11 cellular contexts compared by ENCODE assay signal in the genomic region with DNA sequence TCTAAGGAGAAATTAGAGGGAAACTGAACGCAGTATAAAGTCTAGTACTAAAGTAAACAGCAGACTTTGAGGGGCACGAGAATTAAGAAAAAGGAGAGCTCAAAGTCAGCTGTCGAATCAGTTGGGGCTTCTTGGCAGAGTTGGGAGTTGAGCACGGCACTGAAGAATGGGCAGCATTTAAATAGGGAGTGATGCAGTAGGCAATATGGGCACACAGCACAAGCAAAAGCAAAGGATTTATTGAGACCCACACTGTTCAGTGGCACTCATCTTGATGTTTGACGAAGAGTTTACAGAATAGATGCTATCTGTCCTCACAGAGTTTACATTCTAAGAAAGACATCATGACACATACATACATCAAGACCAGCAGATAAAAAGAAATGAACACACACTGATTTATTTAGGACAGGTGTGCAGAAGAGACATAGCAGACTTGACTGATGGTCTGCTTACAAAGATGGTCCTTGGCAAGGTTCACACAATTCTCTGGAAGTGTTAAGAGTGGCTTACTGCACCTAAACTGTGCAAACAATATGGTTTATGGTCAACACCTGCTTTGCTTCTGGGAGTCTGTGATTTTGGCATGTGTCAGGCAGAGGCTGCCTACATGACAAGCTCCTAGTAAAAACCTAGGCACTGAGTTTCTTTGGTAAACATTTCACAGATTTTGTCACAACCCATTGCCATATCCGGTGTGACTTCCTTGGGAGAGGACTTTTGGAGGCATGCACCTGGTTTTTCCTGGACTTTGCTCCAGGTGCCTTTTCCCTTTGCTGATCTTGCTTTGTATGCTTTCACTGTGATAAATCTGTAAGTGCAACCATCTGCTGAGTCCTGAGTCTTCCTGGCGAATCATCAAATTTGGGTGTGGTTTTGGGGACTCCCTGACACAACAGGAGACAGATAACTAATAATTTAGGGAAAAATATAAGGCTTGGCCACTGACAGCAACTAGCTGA. TPM values are rescaled to one million over a fixed set of nuclear protein-coding genes. Genes with fewer than 3 reads are reported as not detected.
A peak's percentile ranks its signal among the peaks of the same experiment; 100 is the strongest.
DNase-seq lines count a peak whose midpoint lies in the region; ATAC-seq and TF ChIP-seq lines count a peak whose summit lies in the region.
"Had no signal": no experiment of that assay in that cellular context is flagged by ENCODE, and none has a peak within 500 bp of the region (broad histone marks: within the 10 kb centered on the region; RNA-seq: fewer than 3 reads in every experiment).

No MANE protein-coding gene starts in this region.

- no peaks in the 10 kb centered on the region for H3K27me3 Mint-ChIP-seq in activated CD8-positive, alpha-beta T cell treated with anti-CD3 and anti-CD28 coated beads, Interleukin-2, amount 10 ng/mL, durations not matched to agents 7 days and 5 days (ENCODE audit: low read depth)
- H3K27me3 Mint-ChIP-seq: B cell had no signal

- WGBS in upper lobe of left lung, 2 donors, result 59 to 82% methylated on average over 7 of the region's 7 CpGs

- no peak for TF ChIP-seq EP300 in upper lobe of left lung (IDR thresholded peaks at IDR 0.05)

- CTCF ChIA-PET in activated CD8-positive, alpha-beta T cell treated with anti-CD3 and anti-CD28 coated beads, Interleukin-2, amount 10 ng/mL, durations not matched to agents 7 days and 5 days (lab: Charles Lee), result no interaction called here

- H3K9me3 ChIP-seq in upper lobe of left lung, result no peaks in the 10 kb centered on the region
- H3K9me3 ChIP-seq: vagina had no signal

- H3K4me3 Mint-ChIP-seq in activated CD8-positive, alpha-beta T cell treated with anti-CD3 and anti-CD28 coated beads, Interleukin-2, amount 10 ng/mL, durations not matched to agents 7 days and 5 days, result no peak overlapping the region
- H3K4me3 Mint-ChIP-seq: B cell had no signal

- H3K9me3 Mint-ChIP-seq in activated CD8-positive, alpha-beta T cell treated with anti-CD3 and anti-CD28 coated beads, Interleukin-2, amount 10 ng/mL, durations not matched to agents 7 days and 5 days (ENCODE audit: insufficient read depth), result no peaks in the 10 kb centered on the region

- H3K36me3 ChIP-seq in upper lobe of left lung, result peaks cover 0 to 33% (median 9%) of the 10 kb centered on the region in 4 donors

- intact Hi-C loops in Right ventricle myocardium superior (cut with DNase I), result no loop called here
- intact Hi-C loops in cardiac septum (cut with DNase I), result no loop called here

- peaks cover 10% of the 10 kb centered on the region for H3K36me3 Mint-ChIP-seq in activated CD8-positive, alpha-beta T cell treated with anti-CD3 and anti-CD28 coated beads, Interleukin-2, amount 10 ng/mL, durations not matched to agents 7 days and 5 days (ENCODE audit: low read depth)

- H3K27ac ChIP-seq in foreskin keratinocyte (peak overlapping the region; percentile 19), upper lobe of left lung (peak overlapping the region in 3 of 4 donors; percentile 18 to 44 (median 21))
- H3K27ac ChIP-seq: vagina had no signal

- no peak for TF ChIP-seq POLR2A in upper lobe of left lung (IDR thresholded peaks at IDR 0.05)

- H3K27me3 ChIP-seq in foreskin keratinocyte, result no peaks in the 10 kb centered on the region
- no peaks in the 10 kb centered on the region for H3K27me3 ChIP-seq in upper lobe of left lung
- H3K27me3 ChIP-seq: vagina had no signal

- DNase-seq in Right ventricle myocardium superior, result no peak
- no peak for DNase-seq in cardiac septum (ENCODE audit: low spot score)
- peak; percentile 22 for DNase-seq in SW480 (ENCODE audit: low spot score)
- DNase-seq in foreskin keratinocyte, result peak; percentile 15 to 33
- peak in 1 of 2 donors; percentile 22 for DNase-seq in upper lobe of left lung
- no peak for DNase-seq in NCI-H146 (lab: John Stamatoyannopoulos, UW)
- DNase-seq in activated CD8-positive, alpha-beta T cell treated with anti-CD3 and anti-CD28 coated beads, Interleukin-2, amount 10 ng/mL, durations not matched to agents 7 days and 5 days, result no peak
- DNase-seq: Kasumi-1 had no signal

- no peak overlapping the region for H3K27ac Mint-ChIP-seq in activated CD8-positive, alpha-beta T cell treated with anti-CD3 and anti-CD28 coated beads, Interleukin-2, amount 10 ng/mL, durations not matched to agents 7 days and 5 days
- H3K27ac Mint-ChIP-seq: B cell had no signal

- peak; percentile 34 for ATAC-seq in Right ventricle myocardium superior (ENCODE audit: poor library complexity)
- peak; percentile 60 for ATAC-seq in foreskin keratinocyte
- no peak for ATAC-seq in upper lobe of left lung (ENCODE audit: low FRiP score in 2 of 2)
- no peak for ATAC-seq in GM19467 (IDR thresholded peaks at IDR 0.05; ENCODE audit: unreplicated experiment)
- ATAC-seq in activated CD8-positive, alpha-beta T cell treated with anti-CD3 and anti-CD28 coated beads, Interleukin-2, amount 10 ng/mL, durations not matched to agents 7 days and 5 days, result no peak

- peaks cover 2% of the 10 kb centered on the region for H3K4me1 Mint-ChIP-seq in activated CD8-positive, alpha-beta T cell treated with anti-CD3 and anti-CD28 coated beads, Interleukin-2, amount 10 ng/mL, durations not matched to agents 7 days and 5 days (ENCODE audit: low read depth)
- H3K4me1 Mint-ChIP-seq: B cell had no signal

- H3K4me1 ChIP-seq in foreskin keratinocyte (peaks cover 11% of the 10 kb centered on the region), upper lobe of left lung (peaks cover 0 to 15% (median 7%) of the 10 kb centered on the region in 4 donors)

- no peak overlapping the region for H3K4me3 ChIP-seq in upper lobe of left lung
- H3K4me3 ChIP-seq: vagina had no signal

- POLR2A ChIA-PET in activated CD8-positive, alpha-beta T cell treated with anti-CD3 and anti-CD28 coated beads, Interleukin-2, amount 10 ng/mL, durations not matched to agents 7 days and 5 days (lab: Charles Lee), result no interaction called here

- TF ChIP-seq CTCF in foreskin keratinocyte (conservative IDR thresholded peaks at IDR 0.05) (no peak), upper lobe of left lung (IDR thresholded peaks at IDR 0.05) (no peak)

RNA-seq across cellular contexts. Expression of gene ALKBH1, which starts 26.3 kb away (rescaled TPM):
- total RNA-seq in Right ventricle myocardium superior (12.1 TPM), cardiac septum (8.3 TPM), foreskin keratinocyte (9.8 and 10.3 TPM in 2 replicates), upper lobe of left lung (10 to 100 TPM in 3 of 6 donors, 1 to 10 TPM in 3; 6.3 to 10.8 (median 9.0) TPM)
- 9.1 and 9.8 TPM in 2 replicates for polyA plus RNA-seq in foreskin keratinocyte
- 10 to 100 TPM; 12.9 to 14.8 TPM for total RNA-seq in activated CD8-positive, alpha-beta T cell treated with anti-CD3 and anti-CD28 coated beads, Interleukin-2, amount 10 ng/mL, durations not matched to agents 7 days and 5 days

RNA-seq across cellular contexts. Expression of gene SLIRP, which starts 26.4 kb away (rescaled TPM):
- total RNA-seq in Right ventricle myocardium superior (212 TPM), cardiac septum (129 TPM), foreskin keratinocyte (240 and 247 TPM in 2 replicates), upper lobe of left lung (100 to 1,000 TPM in 2 of 6 donors, 10 to 100 TPM in 4; 38.6 to 109 (median 60.3) TPM)
- polyA plus RNA-seq in foreskin keratinocyte, result 377 and 381 TPM in 2 replicates
- 100 to 1,000 TPM in 1 of 2 experiments, 10 to 100 TPM in 1; 92.1 to 101 TPM for total RNA-seq in activated CD8-positive, alpha-beta T cell treated with anti-CD3 and anti-CD28 coated beads, Interleukin-2, amount 10 ng/mL, durations not matched to agents 7 days and 5 days

Comparison
In these comparisons a context has a peak if more than half of its experiments do, and no peak if none do; other contexts are left out.
1. ATAC-seq: peak in Right ventricle myocardium superior (single experiment) and foreskin keratinocyte (single experiment); none in upper lobe of left lung (0 of 2), GM19467 (single experiment) and activated CD8-positive, alpha-beta T cell treated with anti-CD3 and anti-CD28 coated beads, Interleukin-2, amount 10 ng/mL, durations not matched to agents 7 days and 5 days (single experiment).
2. DNase-seq: peak in SW480 (single experiment) and foreskin keratinocyte (2 of 2); none in Right ventricle myocardium superior (single experiment), cardiac septum (single experiment), NCI-H146 (single experiment) and activated CD8-positive, alpha-beta T cell treated with anti-CD3 and anti-CD28 coated beads, Interleukin-2, amount 10 ng/mL, durations not matched to agents 7 days and 5 days (single experiment).